ENCODE assay signal across 17 cellular contexts in the genomic region with DNA sequence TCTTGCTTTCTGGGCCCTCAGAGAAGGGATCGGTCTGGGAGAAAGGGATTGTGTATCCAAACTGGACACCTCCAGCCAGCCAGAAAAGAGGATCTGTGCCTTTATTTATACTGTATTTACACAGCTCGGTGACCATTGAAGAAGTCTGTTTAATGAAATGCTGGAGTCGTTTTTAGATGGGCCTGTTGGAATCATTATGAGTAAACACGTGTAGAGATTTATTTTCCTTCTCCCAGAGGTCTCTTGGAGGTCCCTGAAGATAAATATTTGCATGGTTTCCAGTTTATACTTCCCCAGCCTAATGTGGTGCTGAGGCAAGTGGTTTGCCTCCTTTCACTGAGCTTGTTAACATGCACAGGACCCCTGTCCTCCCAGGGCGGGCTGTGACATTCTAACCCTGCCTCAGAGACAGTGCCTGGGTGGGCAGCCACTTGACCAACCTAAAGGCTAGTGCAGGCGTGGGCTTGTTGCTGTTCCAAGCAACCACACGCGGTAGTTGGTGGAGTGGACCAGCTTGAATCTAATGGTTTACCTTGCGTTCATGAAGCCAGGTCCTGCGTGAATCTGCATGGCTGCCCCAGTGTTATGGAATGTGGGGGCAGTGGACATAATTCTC.
DNase-seq lines count a peak whose midpoint lies in the region; ATAC-seq, FAIRE-seq and TF ChIP-seq lines count a peak whose summit lies in the region.
"Had no signal": no experiment of that assay in that cellular context is flagged by ENCODE, and none has a peak within 500 bp of the region (broad histone marks: within the 10 kb centered on the region; RNA-seq: fewer than 3 reads in every experiment).

No MANE protein-coding gene starts in this region.

- intact Hi-C loops in left ventricle myocardium inferior (cut with micrococcal nuclease) (no loop called here), right cardiac atrium (cut with DNase I) (no loop called here), pancreas (cut with DNase I) (no loop called here)

- ATAC-seq in right cardiac atrium (no peak), pancreas (no peak)
- ATAC-seq: Right ventricle myocardium inferior had no signal

- H3K27ac Mint-ChIP-seq in neural crest cell (ENCODE audit: unreplicated experiment) = no peak overlapping the region
- H3K27ac Mint-ChIP-seq: activated CD4-positive, alpha-beta T cell treated with anti-CD3 and anti-CD28 coated beads for 36 hours had no signal

- no peaks in the 10 kb centered on the region for H3K9me3 Mint-ChIP-seq in neural crest cell

- H3K36me3 ChIP-seq in left ventricle myocardium inferior (no peaks in the 10 kb centered on the region), pancreas (no peaks in the 10 kb centered on the region)
- H3K36me3 ChIP-seq: transverse colon had no signal

- H3K4me1 Mint-ChIP-seq in neural crest cell = peaks cover 25% of the 10 kb centered on the region

- H3K27me3 ChIP-seq in left ventricle myocardium inferior (ENCODE audit: low read depth) (peaks cover 41% of the 10 kb centered on the region), right cardiac atrium (ENCODE audit: control insufficient read depth, insufficient read depth) (no peaks in the 10 kb centered on the region), pancreas (no peaks in the 10 kb centered on the region)

- no peaks in the 10 kb centered on the region for H3K9me3 ChIP-seq in left ventricle myocardium inferior (replicated peaks)
- H3K9me3 ChIP-seq in right cardiac atrium (ENCODE audit: control insufficient read depth, low read length) = no peaks in the 10 kb centered on the region
- H3K9me3 ChIP-seq in pancreas = no peaks in the 10 kb centered on the region
- H3K9me3 ChIP-seq: transverse colon had no signal

- TF ChIP-seq CTCF in left ventricle myocardium inferior (IDR thresholded peaks at IDR 0.05; ENCODE audit: borderline replicate concordance) (no peak), neural crest cell (conservative IDR thresholded peaks at IDR 0.05) (no peak), pancreas (IDR thresholded peaks at IDR 0.05) (no peak)

- H3K4me1 ChIP-seq in left ventricle myocardium inferior (peaks cover 42% of the 10 kb centered on the region), right cardiac atrium (ENCODE audit: control insufficient read depth, insufficient read depth, low read length) (peaks cover 6% of the 10 kb centered on the region), pancreas (peaks cover 0 to 10% (median 0%) of the 10 kb centered on the region in 3 donors)

- H3K4me3 Mint-ChIP-seq in neural crest cell = peak overlapping the region; percentile 56
- H3K4me3 Mint-ChIP-seq: activated CD4-positive, alpha-beta T cell treated with anti-CD3 and anti-CD28 coated beads for 36 hours had no signal

- WGBS in right cardiac atrium = 84% methylated on average over 10 of the region's 10 CpGs
- 83 to 86% methylated on average over 10 of the region's 10 CpGs for WGBS in pancreas, 2 donors

- H3K27ac ChIP-seq in left ventricle myocardium inferior (replicated peaks) = peak overlapping the region; percentile 22
- no peak overlapping the region for H3K27ac ChIP-seq in right cardiac atrium (ENCODE audit: low read length)
- peak overlapping the region; percentile 86 for H3K27ac ChIP-seq in epithelial cell of prostate
- H3K27ac ChIP-seq in pancreas = no peak overlapping the region
- H3K27ac ChIP-seq: C4-2B had no signal

- no peak for FAIRE-seq in pancreas (lab: Jason Lieb, UNC)
- FAIRE-seq: A204.1 had no signal

- peaks cover 42% of the 10 kb centered on the region for H3K27me3 Mint-ChIP-seq in neural crest cell (ENCODE audit: low read depth)

- no peak overlapping the region for H3K4me3 ChIP-seq in left ventricle myocardium inferior
- no peak overlapping the region for H3K4me3 ChIP-seq in right cardiac atrium (ENCODE audit: low read length)
- no peak overlapping the region for H3K4me3 ChIP-seq in pancreas
- H3K4me3 ChIP-seq: transverse colon had no signal

- DNase-seq in left ventricle myocardium inferior (no peak), right cardiac atrium (no peak), epithelial cell of prostate (ENCODE audit: low read depth, low spot score) (no peak), neural crest cell (ENCODE audit: low read depth, low spot score) (no peak), T-helper 1 cell (no peak), AML-193 (lab: John Stamatoyannopoulos, UW) (no peak), OCI-M2 (lab: John Stamatoyannopoulos, UW; ENCODE audit: unreplicated experiment) (no peak), pancreas (no peak)
- DNase-seq: activated CD4-positive, alpha-beta T cell treated with anti-CD3 and anti-CD28 coated beads for 36 hours; MM.1S; NCI-H187; NCI-H345; stimulated activated naive CD4-positive, alpha-beta T cell; transverse colon had no signal

- no peaks in the 10 kb centered on the region for H3K36me3 Mint-ChIP-seq in neural crest cell (ENCODE audit: low read depth)

Comparison
In these comparisons a context has a peak if more than half of its experiments do, and no peak if none do; other contexts are left out.
1. H3K27ac ChIP-seq: peak in left ventricle myocardium inferior (single experiment) and epithelial cell of prostate (single experiment); none in right cardiac atrium (single experiment) and pancreas (0 of 4).